ENCODE assay signal across 1 cellular context in the genomic region with DNA sequence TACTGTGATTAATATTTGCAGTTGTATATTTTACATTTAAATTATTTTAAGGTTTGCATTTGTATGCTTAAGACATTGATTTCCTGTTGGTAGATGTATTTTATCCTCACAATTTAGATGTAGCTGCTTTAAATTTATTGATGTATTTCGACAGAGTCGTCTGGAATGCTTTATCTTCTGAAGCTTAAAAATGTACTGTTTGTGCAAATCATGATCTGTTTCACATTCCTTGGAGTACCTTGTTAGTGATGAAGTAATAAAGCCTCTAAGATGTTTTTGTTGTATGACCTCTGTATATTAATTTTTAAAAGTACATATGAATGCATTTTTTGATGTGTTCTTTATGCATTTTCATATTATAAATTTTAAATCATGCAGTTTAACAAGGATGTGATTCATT.
TF ChIP-seq lines count a peak whose summit lies in the region.

No MANE protein-coding gene starts in this region.

TF ChIP-seq in H1, 55 proteins besides CTCF, POLR2A, EP300 and RAD21:
- TF ChIP-seq EGR1 (IDR thresholded peaks at IDR 0.05; ENCODE audit: borderline replicate concordance, low read depth, low read length) (no peak), E2F6 (IDR thresholded peaks at IDR 0.05) (no peak), ASH2L (IDR thresholded peaks at IDR 0.05; ENCODE audit: low read length) (no peak), GABPA (IDR thresholded peaks at IDR 0.05; ENCODE audit: borderline replicate concordance, insufficient read depth, low read length) (no peak), BCL11A (IDR thresholded peaks at IDR 0.05; ENCODE audit: low read depth in 2 of 2, low read length in 2 of 2) (no peak), CTBP2 (IDR thresholded peaks at IDR 0.05; ENCODE audit: borderline replicate concordance, insufficient read depth, insufficient read length, low read length) (no peak), MAX (IDR thresholded peaks at IDR 0.05) (no peak), CEBPB (IDR thresholded peaks at IDR 0.05; ENCODE audit: low read depth, low read length) (no peak), TCF12 (IDR thresholded peaks at IDR 0.05; ENCODE audit: low read depth, low read length) (no peak), CREB1 (IDR thresholded peaks at IDR 0.05) (no peak), SIRT6 (IDR thresholded peaks at IDR 0.05; ENCODE audit: low read length) (no peak), CBX8 (IDR thresholded peaks at IDR 0.05; ENCODE audit: borderline replicate concordance, low read depth, low read length) (no peak), SP2 (IDR thresholded peaks at IDR 0.05; ENCODE audit: low read length) (no peak)
- TF ChIP-seq, protein P1, sequence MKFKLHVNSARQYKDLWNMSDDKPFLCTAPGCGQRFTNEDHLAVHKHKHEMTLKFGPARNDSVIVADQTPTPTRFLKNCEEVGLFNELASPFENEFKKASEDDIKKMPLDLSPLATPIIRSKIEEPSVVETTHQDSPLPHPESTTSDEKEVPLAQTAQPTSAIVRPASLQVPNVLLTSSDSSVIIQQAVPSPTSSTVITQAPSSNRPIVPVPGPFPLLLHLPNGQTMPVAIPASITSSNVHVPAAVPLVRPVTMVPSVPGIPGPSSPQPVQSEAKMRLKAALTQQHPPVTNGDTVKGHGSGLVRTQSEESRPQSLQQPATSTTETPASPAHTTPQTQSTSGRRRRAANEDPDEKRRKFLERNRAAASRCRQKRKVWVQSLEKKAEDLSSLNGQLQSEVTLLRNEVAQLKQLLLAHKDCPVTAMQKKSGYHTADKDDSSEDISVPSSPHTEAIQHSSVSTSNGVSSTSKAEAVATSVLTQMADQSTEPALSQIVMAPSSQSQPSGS (IDR thresholded peaks at IDR 0.05; ENCODE audit: low read length), result no peak
- TF ChIP-seq, protein P2, sequence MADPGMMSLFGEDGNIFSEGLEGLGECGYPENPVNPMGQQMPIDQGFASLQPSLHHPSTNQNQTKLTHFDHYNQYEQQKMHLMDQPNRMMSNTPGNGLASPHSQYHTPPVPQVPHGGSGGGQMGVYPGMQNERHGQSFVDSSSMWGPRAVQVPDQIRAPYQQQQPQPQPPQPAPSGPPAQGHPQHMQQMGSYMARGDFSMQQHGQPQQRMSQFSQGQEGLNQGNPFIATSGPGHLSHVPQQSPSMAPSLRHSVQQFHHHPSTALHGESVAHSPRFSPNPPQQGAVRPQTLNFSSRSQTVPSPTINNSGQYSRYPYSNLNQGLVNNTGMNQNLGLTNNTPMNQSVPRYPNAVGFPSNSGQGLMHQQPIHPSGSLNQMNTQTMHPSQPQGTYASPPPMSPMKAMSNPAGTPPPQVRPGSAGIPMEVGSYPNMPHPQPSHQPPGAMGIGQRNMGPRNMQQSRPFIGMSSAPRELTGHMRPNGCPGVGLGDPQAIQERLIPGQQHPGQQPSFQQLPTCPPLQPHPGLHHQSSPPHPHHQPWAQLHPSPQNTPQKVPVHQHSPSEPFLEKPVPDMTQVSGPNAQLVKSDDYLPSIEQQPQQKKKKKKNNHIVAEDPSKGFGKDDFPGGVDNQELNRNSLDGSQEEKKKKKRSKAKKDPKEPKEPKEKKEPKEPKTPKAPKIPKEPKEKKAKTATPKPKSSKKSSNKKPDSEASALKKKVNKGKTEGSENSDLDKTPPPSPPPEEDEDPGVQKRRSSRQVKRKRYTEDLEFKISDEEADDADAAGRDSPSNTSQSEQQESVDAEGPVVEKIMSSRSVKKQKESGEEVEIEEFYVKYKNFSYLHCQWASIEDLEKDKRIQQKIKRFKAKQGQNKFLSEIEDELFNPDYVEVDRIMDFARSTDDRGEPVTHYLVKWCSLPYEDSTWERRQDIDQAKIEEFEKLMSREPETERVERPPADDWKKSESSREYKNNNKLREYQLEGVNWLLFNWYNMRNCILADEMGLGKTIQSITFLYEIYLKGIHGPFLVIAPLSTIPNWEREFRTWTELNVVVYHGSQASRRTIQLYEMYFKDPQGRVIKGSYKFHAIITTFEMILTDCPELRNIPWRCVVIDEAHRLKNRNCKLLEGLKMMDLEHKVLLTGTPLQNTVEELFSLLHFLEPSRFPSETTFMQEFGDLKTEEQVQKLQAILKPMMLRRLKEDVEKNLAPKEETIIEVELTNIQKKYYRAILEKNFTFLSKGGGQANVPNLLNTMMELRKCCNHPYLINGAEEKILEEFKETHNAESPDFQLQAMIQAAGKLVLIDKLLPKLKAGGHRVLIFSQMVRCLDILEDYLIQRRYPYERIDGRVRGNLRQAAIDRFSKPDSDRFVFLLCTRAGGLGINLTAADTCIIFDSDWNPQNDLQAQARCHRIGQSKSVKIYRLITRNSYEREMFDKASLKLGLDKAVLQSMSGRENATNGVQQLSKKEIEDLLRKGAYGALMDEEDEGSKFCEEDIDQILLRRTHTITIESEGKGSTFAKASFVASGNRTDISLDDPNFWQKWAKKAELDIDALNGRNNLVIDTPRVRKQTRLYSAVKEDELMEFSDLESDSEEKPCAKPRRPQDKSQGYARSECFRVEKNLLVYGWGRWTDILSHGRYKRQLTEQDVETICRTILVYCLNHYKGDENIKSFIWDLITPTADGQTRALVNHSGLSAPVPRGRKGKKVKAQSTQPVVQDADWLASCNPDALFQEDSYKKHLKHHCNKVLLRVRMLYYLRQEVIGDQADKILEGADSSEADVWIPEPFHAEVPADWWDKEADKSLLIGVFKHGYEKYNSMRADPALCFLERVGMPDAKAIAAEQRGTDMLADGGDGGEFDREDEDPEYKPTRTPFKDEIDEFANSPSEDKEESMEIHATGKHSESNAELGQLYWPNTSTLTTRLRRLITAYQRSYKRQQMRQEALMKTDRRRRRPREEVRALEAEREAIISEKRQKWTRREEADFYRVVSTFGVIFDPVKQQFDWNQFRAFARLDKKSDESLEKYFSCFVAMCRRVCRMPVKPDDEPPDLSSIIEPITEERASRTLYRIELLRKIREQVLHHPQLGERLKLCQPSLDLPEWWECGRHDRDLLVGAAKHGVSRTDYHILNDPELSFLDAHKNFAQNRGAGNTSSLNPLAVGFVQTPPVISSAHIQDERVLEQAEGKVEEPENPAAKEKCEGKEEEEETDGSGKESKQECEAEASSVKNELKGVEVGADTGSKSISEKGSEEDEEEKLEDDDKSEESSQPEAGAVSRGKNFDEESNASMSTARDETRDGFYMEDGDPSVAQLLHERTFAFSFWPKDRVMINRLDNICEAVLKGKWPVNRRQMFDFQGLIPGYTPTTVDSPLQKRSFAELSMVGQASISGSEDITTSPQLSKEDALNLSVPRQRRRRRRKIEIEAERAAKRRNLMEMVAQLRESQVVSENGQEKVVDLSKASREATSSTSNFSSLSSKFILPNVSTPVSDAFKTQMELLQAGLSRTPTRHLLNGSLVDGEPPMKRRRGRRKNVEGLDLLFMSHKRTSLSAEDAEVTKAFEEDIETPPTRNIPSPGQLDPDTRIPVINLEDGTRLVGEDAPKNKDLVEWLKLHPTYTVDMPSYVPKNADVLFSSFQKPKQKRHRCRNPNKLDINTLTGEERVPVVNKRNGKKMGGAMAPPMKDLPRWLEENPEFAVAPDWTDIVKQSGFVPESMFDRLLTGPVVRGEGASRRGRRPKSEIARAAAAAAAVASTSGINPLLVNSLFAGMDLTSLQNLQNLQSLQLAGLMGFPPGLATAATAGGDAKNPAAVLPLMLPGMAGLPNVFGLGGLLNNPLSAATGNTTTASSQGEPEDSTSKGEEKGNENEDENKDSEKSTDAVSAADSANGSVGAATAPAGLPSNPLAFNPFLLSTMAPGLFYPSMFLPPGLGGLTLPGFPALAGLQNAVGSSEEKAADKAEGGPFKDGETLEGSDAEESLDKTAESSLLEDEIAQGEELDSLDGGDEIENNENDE (IDR thresholded peaks at IDR 0.05; ENCODE audit: insufficient replicate concordance, low read length), result no peak
